ENCODE assay signal across 23 cellular contexts in the genomic region with DNA sequence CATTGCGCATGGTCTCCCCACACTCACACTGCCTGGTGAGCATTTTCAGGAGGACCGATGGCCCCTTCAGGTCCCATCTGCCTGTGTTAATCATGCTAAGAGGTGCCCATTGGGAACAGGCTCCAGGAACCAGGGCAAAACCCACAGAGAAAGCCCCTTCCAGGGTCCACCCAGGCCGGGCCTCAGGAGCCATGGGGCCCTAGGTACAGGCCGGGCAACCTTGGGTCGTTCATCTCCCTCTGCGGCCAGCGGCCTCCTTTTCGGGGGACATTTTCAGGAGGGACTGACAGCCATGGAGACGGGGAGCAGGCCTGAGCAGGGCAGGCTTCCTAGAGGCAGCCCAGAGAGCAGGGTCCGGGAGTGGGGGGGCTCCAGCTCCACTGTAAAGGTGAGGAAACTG.
"Had no signal": no experiment of that assay in that cellular context is flagged by ENCODE, and none has a peak within 500 bp of the region (broad histone marks: within the 10 kb centered on the region; RNA-seq: fewer than 3 reads in every experiment).

No MANE protein-coding gene starts in this region.

- H3K4me1 ChIP-seq: esophagus muscularis mucosa, foreskin keratinocyte, lower lobe of right lung, right lobe of liver had no signal

- H3K9me3 Mint-ChIP-seq: activated naive CD4-positive, alpha-beta T cell treated with anti-CD3 and anti-CD28 coated beads, Interleukin-2, amount 50 U/mL, for 24 hours; activated naive CD8-positive, alpha-beta T cell treated with anti-CD3 and anti-CD28 coated beads, Interleukin-2, amount 50 U/mL, for 24 hours; activated T-helper 1 cell treated with anti-CD3 and anti-CD28 coated beads, Interleukin-12 subunit alpha, Interleukin-12 subunit beta, Interleukin-2, Interleukin-4 antibody, amounts not matched to agents 30 ng/mL and 10 ng/mL and 1 ng/mL, durations not matched to agents 14 hours and 24 hours and 36 hours; immature natural killer cell; natural killer cell treated with Interleukin-12 subunit alpha and Interleukin-12 subunit beta and Interleukin-15 and Interleukin-18, amount 100 ng/mL, for 72 hours; T-cell; T-helper 2 cell treated with Interferon-gamma antibody and Interleukin-4, amounts not matched to agents 5 μg/mL and 100 μg/mL, for 36 hours had no signal

- H3K4me3 Mint-ChIP-seq: activated B cell treated with CpG ODN at 0.5 μM for 24 hours; activated naive CD4-positive, alpha-beta T cell treated with anti-CD3 and anti-CD28 coated beads, Interleukin-2, amount 50 U/mL, for 24 hours; activated naive CD8-positive, alpha-beta T cell treated with anti-CD3 and anti-CD28 coated beads, Interleukin-2, amount 50 U/mL, for 24 hours; activated T-helper 1 cell treated with anti-CD3 and anti-CD28 coated beads, Interleukin-12 subunit alpha, Interleukin-12 subunit beta, Interleukin-2, Interleukin-4 antibody, amounts not matched to agents 30 ng/mL and 10 ng/mL and 1 ng/mL, durations not matched to agents 14 hours and 24 hours and 36 hours; immature natural killer cell; natural killer cell treated with Interleukin-12 subunit alpha and Interleukin-12 subunit beta and Interleukin-15 and Interleukin-18, amount 100 ng/mL, for 72 hours; T-cell; T-helper 2 cell treated with Interferon-gamma antibody and Interleukin-4, amounts not matched to agents 5 μg/mL and 100 μg/mL, for 36 hours had no signal

- H3K9me3 ChIP-seq: esophagus muscularis mucosa, heart left ventricle, lower lobe of right lung, mucosa of descending colon, right lobe of liver had no signal

- H3K36me3 ChIP-seq: esophagus muscularis mucosa, heart left ventricle, lower lobe of right lung, right lobe of liver had no signal

- H3K4me3 ChIP-seq: esophagus muscularis mucosa, heart left ventricle, lower lobe of right lung, mucosa of descending colon, right lobe of liver had no signal

- DNase-seq: activated B cell treated with CpG ODN at 0.5 μM for 24 hours; activated CD4-positive, alpha-beta T cell treated with anti-CD3 and anti-CD28 coated beads, Interleukin-2, amount 50 U/mL, for 1 hour; activated naive CD8-positive, alpha-beta T cell treated with anti-CD3 and anti-CD28 coated beads, Interleukin-2, amount 50 U/mL, for 24 hours; activated T-cell treated with anti-CD3 and anti-CD28 coated beads, Interleukin-2, amount 50 U/mL, for 1 hour; amygdala; caudate nucleus; foreskin keratinocyte; heart left ventricle; hypothalamus; immature natural killer cell; lower lobe of right lung; mesendoderm; mucosa of descending colon; right lobe of liver; stimulated activated CD4-positive, alpha-beta T cell treated with anti-CD3 and anti-CD28 coated beads, Interleukin-2, amount 100 ng/mL, for 48 hours; stimulated activated naive CD8-positive, alpha-beta T cell treated with anti-CD3 and anti-CD28 coated beads, Interleukin-15, Interleukin-2, amounts not matched to agents 100 U/mL and 50 U/mL, for 24 hours; T-cell had no signal

- H3K27ac Mint-ChIP-seq: activated B cell treated with CpG ODN at 0.5 μM for 24 hours; activated naive CD4-positive, alpha-beta T cell treated with anti-CD3 and anti-CD28 coated beads, Interleukin-2, amount 50 U/mL, for 24 hours; activated naive CD8-positive, alpha-beta T cell treated with anti-CD3 and anti-CD28 coated beads, Interleukin-2, amount 50 U/mL, for 24 hours; activated T-helper 1 cell treated with anti-CD3 and anti-CD28 coated beads, Interleukin-12 subunit alpha, Interleukin-12 subunit beta, Interleukin-2, Interleukin-4 antibody, amounts not matched to agents 30 ng/mL and 10 ng/mL and 1 ng/mL, durations not matched to agents 14 hours and 24 hours and 36 hours; immature natural killer cell; natural killer cell treated with Interleukin-12 subunit alpha and Interleukin-12 subunit beta and Interleukin-15 and Interleukin-18, amount 100 ng/mL, for 72 hours; T-cell; T-helper 2 cell treated with Interferon-gamma antibody and Interleukin-4, amounts not matched to agents 5 μg/mL and 100 μg/mL, for 36 hours had no signal

- H3K27me3 Mint-ChIP-seq: activated B cell treated with CpG ODN at 0.5 μM for 24 hours; activated naive CD4-positive, alpha-beta T cell treated with anti-CD3 and anti-CD28 coated beads, Interleukin-2, amount 50 U/mL, for 24 hours; activated naive CD8-positive, alpha-beta T cell treated with anti-CD3 and anti-CD28 coated beads, Interleukin-2, amount 50 U/mL, for 24 hours; natural killer cell treated with Interleukin-12 subunit alpha and Interleukin-12 subunit beta and Interleukin-15 and Interleukin-18, amount 100 ng/mL, for 72 hours; T-cell had no signal

- H3K27ac ChIP-seq: esophagus muscularis mucosa, foreskin keratinocyte, heart left ventricle, lower lobe of right lung, right lobe of liver had no signal

- H3K4me1 Mint-ChIP-seq: activated B cell treated with CpG ODN at 0.5 μM for 24 hours; activated naive CD4-positive, alpha-beta T cell treated with anti-CD3 and anti-CD28 coated beads, Interleukin-2, amount 50 U/mL, for 24 hours; activated naive CD8-positive, alpha-beta T cell treated with anti-CD3 and anti-CD28 coated beads, Interleukin-2, amount 50 U/mL, for 24 hours; immature natural killer cell had no signal

- ATAC-seq: activated naive CD8-positive, alpha-beta T cell treated with anti-CD3 and anti-CD28 coated beads, Interleukin-2, amount 50 U/mL, for 24 hours; foreskin keratinocyte; heart left ventricle; left lobe of liver; lower lobe of right lung; mucosa of descending colon; natural killer cell treated with Interleukin-12 subunit alpha and Interleukin-12 subunit beta and Interleukin-15 and Interleukin-18, amount 100 ng/mL, for 72 hours; stimulated activated naive CD8-positive, alpha-beta T cell treated with anti-CD3 and anti-CD28 coated beads, Interleukin-15, Interleukin-2, amounts not matched to agents 100 U/mL and 50 U/mL, for 24 hours; T-cell had no signal

- H3K27me3 ChIP-seq: foreskin keratinocyte, heart left ventricle, right lobe of liver had no signal

- H3K36me3 Mint-ChIP-seq: activated naive CD4-positive, alpha-beta T cell treated with anti-CD3 and anti-CD28 coated beads, Interleukin-2, amount 50 U/mL, for 24 hours; immature natural killer cell; natural killer cell treated with Interleukin-12 subunit alpha and Interleukin-12 subunit beta and Interleukin-15 and Interleukin-18, amount 100 ng/mL, for 72 hours; T-cell had no signal
